ENCODE assay signal across 1 cellular context in genomic region chr2:46802665-46803550, GRCh38.
TF ChIP-seq lines count a peak whose summit lies in the region.

No MANE protein-coding gene starts in this region.

TF ChIP-seq in IMR-90, 13 proteins besides CTCF, POLR2A, EP300 and RAD21:
- TF ChIP-seq FOS (IDR thresholded peaks at IDR 0.05; ENCODE audit: low read depth, low read length): no peak
- no peak for TF ChIP-seq MAZ (IDR thresholded peaks at IDR 0.05; ENCODE audit: borderline replicate concordance, low read depth, low read length)
- no peak for TF ChIP-seq MAFK (IDR thresholded peaks at IDR 0.05; ENCODE audit: low read depth, low read length)
- no peak for TF ChIP-seq NFE2L2 (IDR thresholded peaks at IDR 0.05; ENCODE audit: low read depth, low read length)
- TF ChIP-seq, protein P1, sequence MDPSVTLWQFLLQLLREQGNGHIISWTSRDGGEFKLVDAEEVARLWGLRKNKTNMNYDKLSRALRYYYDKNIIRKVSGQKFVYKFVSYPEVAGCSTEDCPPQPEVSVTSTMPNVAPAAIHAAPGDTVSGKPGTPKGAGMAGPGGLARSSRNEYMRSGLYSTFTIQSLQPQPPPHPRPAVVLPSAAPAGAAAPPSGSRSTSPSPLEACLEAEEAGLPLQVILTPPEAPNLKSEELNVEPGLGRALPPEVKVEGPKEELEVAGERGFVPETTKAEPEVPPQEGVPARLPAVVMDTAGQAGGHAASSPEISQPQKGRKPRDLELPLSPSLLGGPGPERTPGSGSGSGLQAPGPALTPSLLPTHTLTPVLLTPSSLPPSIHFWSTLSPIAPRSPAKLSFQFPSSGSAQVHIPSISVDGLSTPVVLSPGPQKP (IDR thresholded peaks at IDR 0.05; ENCODE audit: borderline replicate concordance, low read depth, low read length): no peak
- TF ChIP-seq BHLHE40 (IDR thresholded peaks at IDR 0.05; ENCODE audit: low read depth, low read length): no peak
- no peak for TF ChIP-seq CHD1 (IDR thresholded peaks at IDR 0.05; ENCODE audit: low read depth, low read length)
- no peak for TF ChIP-seq RFX5 (IDR thresholded peaks at IDR 0.05; ENCODE audit: low read depth, low read length)
- TF ChIP-seq CEBPB (IDR thresholded peaks at IDR 0.05; ENCODE audit: low read depth, low read length): no peak
- no peak for TF ChIP-seq RCOR1 (IDR thresholded peaks at IDR 0.05; ENCODE audit: insufficient replicate concordance, low read length)
